12 cellular contexts compared by ENCODE assay signal in the genomic region with DNA sequence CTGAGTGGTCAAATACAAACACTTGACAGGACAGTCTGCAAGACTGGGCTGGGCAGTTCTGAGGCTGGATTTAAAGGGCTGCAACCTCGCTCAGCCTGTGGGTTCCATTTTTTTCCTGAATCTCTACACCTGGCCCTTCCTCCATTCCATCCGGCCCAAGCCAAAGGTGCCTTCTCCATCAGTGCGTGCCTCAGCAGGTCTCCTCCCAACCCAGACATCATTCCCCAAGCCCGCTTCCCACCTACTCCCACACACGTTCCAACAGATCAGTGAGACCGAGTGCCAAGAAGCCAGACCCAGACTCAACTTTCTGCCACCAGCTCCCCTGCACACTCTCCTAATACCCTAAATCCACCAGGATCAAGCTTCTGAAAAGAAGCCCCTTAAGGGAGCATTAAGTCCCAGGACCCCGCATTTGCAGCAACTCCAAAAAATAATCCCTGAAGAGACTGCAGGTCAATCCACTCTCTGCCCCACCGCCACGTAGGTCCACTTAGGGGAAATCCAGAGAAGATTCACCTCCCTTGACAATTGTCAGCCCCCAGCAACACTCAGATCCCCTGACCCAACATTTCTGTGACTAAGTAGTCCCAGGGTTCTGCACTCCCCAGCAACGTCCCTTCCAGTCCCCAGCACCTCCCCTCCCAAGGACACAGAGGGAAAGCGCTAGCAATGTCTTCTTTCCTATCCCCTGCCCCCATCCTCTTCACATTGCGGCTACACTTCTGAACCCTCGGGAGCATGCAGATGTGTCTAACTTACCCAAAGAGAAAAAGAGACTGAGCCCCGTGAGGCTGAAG. TPM values are rescaled to one million over a fixed set of nuclear protein-coding genes. Genes with fewer than 3 reads are reported as not detected.
A peak's percentile ranks its signal among the peaks of the same experiment; 100 is the strongest.
DNase-seq lines count a peak whose midpoint lies in the region; ATAC-seq and TF ChIP-seq lines count a peak whose summit lies in the region.
"Had no signal": no experiment of that assay in that cellular context is flagged by ENCODE, and none has a peak within 500 bp of the region (broad histone marks: within the 10 kb centered on the region; RNA-seq: fewer than 3 reads in every experiment).

No MANE protein-coding gene starts in this region.

- DNase-seq in gastrocnemius medialis (no peak), GM10248 (ENCODE audit: extremely low spot score) (no peak), SW 1271 (lab: John Stamatoyannopoulos, UW) (no peak)
- DNase-seq: activated naive CD8-positive, alpha-beta T cell treated with anti-CD3 and anti-CD28 coated beads, Interleukin-2, amount 50 U/mL, for 24 hours; pancreas had no signal

- intact Hi-C loops in gastrocnemius medialis (cut with DNase I; ENCODE audit: low total_unique reads) = no loop called here

- no peak overlapping the region for H3K27ac ChIP-seq in HUES48 (ENCODE audit: low read depth, low read length)
- peak overlapping the region; percentile 92 for H3K27ac ChIP-seq in cingulate gyrus (ENCODE audit: low read depth, low read length)
- H3K27ac ChIP-seq in layer of hippocampus (ENCODE audit: low read depth, low read length) = peak overlapping the region; percentile 71
- H3K27ac ChIP-seq in gastrocnemius medialis = peak overlapping the region; percentile 55 to 80 (median 67)
- H3K27ac ChIP-seq: pancreas had no signal

- peaks cover 52% of the 10 kb centered on the region for H3K27me3 ChIP-seq in HUES48 (ENCODE audit: control insufficient read depth, insufficient read depth, low read length)
- H3K27me3 ChIP-seq in layer of hippocampus (ENCODE audit: control insufficient read depth, insufficient read depth, low read length) = no peaks in the 10 kb centered on the region
- H3K27me3 ChIP-seq in gastrocnemius medialis = no peaks in the 10 kb centered on the region
- H3K27me3 ChIP-seq: pancreas had no signal

- no peak for TF ChIP-seq POLR2A in gastrocnemius medialis (IDR thresholded peaks at IDR 0.05)

- POLR2A ChIA-PET in GM10248 (lab: Yijun Ruan, JAX) = no interaction called here

- H3K4me3 ChIP-seq in HUES48 (ENCODE audit: low read depth, low read length) (peak overlapping the region; percentile 69), gastrocnemius medialis (peak overlapping the region; percentile 23 to 46 (median 31))
- H3K4me3 ChIP-seq: pancreas had no signal

- H3K9me3 ChIP-seq in HUES48 (ENCODE audit: control insufficient read depth, insufficient read depth, low read length) = no peaks in the 10 kb centered on the region
- no peaks in the 10 kb centered on the region for H3K9me3 ChIP-seq in gastrocnemius medialis
- H3K9me3 ChIP-seq: pancreas had no signal

- H3K4me1 ChIP-seq in HUES48 (ENCODE audit: control insufficient read depth, insufficient read depth, low read length) = peaks cover 34% of the 10 kb centered on the region
- peaks cover 38 to 40% of the 10 kb centered on the region in 2 donors for H3K4me1 ChIP-seq in gastrocnemius medialis
- H3K4me1 ChIP-seq: pancreas had no signal

- CTCF ChIA-PET in GM10248 (lab: Yijun Ruan, JAX) = interaction anchor here (1.4 to 1.6 kb wide), 3 partner anchors 23 to 514 kb away, joined by 3 to 5 read pairs (median 4); no protein-coding TSS in a partner anchor

- H3K36me3 ChIP-seq in HUES48 (ENCODE audit: control insufficient read depth, insufficient read depth, low read length) (no peaks in the 10 kb centered on the region), gastrocnemius medialis (no peaks in the 10 kb centered on the region)
- H3K36me3 ChIP-seq: pancreas had no signal

- TF ChIP-seq CTCF in gastrocnemius medialis (IDR thresholded peaks at IDR 0.05 in 4 of 5, conservative IDR thresholded peaks at IDR 0.05 in 1 of 5) = no peak
- no peak for TF ChIP-seq CTCF in GM10248 (IDR thresholded peaks at IDR 0.05; ENCODE audit: control extremely low read depth, extremely low read depth, low read depth, missing control alignments)

- ATAC-seq in gastrocnemius medialis (peak in 1 of 2 donors; percentile 10), HG03135 (IDR thresholded peaks at IDR 0.05; ENCODE audit: unreplicated experiment) (no peak), SK-N-SH treated with all-trans-retinoic acid at 6 μM for 48 hours (no peak)
- ATAC-seq: activated naive CD8-positive, alpha-beta T cell treated with anti-CD3 and anti-CD28 coated beads, Interleukin-2, amount 50 U/mL, for 24 hours; Panc1 had no signal

- in situ Hi-C loops in gastrocnemius medialis (cut with MboI; ENCODE audit: low sequenced_read_pairs in 4 of 4) = loop anchor here in 1 of 4 donors (25.0 kb wide), 1 partner anchor 312 kb away; no protein-coding TSS in a partner anchor

- H3K9ac ChIP-seq in HUES48 (ENCODE audit: low read depth, low read length) = no peak overlapping the region

TF ChIP-seq in SK-N-SH treated with all-trans-retinoic acid at 6 μM for 48 hours, 23 proteins besides CTCF, POLR2A, EP300 and RAD21:
- TF ChIP-seq, protein P1, sequence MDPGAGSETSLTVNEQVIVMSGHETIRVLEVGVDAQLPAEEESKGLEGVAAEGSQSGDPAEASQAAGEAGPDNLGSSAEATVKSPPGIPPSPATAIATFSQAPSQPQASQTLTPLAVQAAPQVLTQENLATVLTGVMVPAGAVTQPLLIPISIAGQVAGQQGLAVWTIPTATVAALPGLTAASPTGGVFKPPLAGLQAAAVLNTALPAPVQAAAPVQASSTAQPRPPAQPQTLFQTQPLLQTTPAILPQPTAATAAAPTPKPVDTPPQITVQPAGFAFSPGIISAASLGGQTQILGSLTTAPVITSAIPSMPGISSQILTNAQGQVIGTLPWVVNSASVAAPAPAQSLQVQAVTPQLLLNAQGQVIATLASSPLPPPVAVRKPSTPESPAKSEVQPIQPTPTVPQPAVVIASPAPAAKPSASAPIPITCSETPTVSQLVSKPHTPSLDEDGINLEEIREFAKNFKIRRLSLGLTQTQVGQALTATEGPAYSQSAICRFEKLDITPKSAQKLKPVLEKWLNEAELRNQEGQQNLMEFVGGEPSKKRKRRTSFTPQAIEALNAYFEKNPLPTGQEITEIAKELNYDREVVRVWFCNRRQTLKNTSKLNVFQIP (CRISPR knock-in tag; IDR thresholded peaks at IDR 0.05; ENCODE audit: borderline replicate concordance, low read depth) = no peak
- TF ChIP-seq OSR1 (CRISPR knock-in tag; IDR thresholded peaks at IDR 0.05) (no peak), ZNF565 (CRISPR knock-in tag; conservative IDR thresholded peaks at IDR 0.05; ENCODE audit: low read depth) (no peak), BACH2 (CRISPR knock-in tag; IDR thresholded peaks at IDR 0.05; ENCODE audit: borderline replicate concordance) (no peak), RARB (CRISPR knock-in tag; IDR thresholded peaks at IDR 0.05) (no peak), SNAI2 (CRISPR knock-in tag; IDR thresholded peaks at IDR 0.05) (no peak), ZC3H10 (CRISPR knock-in tag; IDR thresholded peaks at IDR 0.05) (no peak), ZNF8 (CRISPR knock-in tag; IDR thresholded peaks at IDR 0.05) (no peak), CSDC2 (CRISPR knock-in tag; IDR thresholded peaks at IDR 0.05) (no peak), ZFP30 (CRISPR knock-in tag; IDR thresholded peaks at IDR 0.05) (no peak), TCF4 (CRISPR knock-in tag; IDR thresholded peaks at IDR 0.05; ENCODE audit: borderline replicate concordance) (no peak)
- TF ChIP-seq, protein P2, sequence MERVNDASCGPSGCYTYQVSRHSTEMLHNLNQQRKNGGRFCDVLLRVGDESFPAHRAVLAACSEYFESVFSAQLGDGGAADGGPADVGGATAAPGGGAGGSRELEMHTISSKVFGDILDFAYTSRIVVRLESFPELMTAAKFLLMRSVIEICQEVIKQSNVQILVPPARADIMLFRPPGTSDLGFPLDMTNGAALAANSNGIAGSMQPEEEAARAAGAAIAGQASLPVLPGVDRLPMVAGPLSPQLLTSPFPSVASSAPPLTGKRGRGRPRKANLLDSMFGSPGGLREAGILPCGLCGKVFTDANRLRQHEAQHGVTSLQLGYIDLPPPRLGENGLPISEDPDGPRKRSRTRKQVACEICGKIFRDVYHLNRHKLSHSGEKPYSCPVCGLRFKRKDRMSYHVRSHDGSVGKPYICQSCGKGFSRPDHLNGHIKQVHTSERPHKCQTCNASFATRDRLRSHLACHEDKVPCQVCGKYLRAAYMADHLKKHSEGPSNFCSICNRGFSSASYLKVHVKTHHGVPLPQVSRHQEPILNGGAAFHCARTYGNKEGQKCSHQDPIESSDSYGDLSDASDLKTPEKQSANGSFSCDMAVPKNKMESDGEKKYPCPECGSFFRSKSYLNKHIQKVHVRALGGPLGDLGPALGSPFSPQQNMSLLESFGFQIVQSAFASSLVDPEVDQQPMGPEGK (CRISPR knock-in tag; IDR thresholded peaks at IDR 0.05; ENCODE audit: borderline replicate concordance) = no peak

RNA-seq across cellular contexts. Expression of gene SCN2B, which starts 0.6 kb away (rescaled TPM):
- total RNA-seq in gastrocnemius medialis = 1 to 10 TPM in 1 of 4 donors, under 1 TPM in 2, not detected in 1; 0.10 to 1.9 (median 0.24) TPM
- total RNA-seq: fibroblast of villous mesenchyme had no signal

RNA-seq across cellular contexts. Expression of gene SCN4B, which starts 23.2 kb away (rescaled TPM):
- total RNA-seq in gastrocnemius medialis = 10 to 100 TPM in 1 of 4 donors, 1 to 10 TPM in 3; 3.5 to 16.3 (median 6.5) TPM
- total RNA-seq: fibroblast of villous mesenchyme had no signal

RNA-seq across cellular contexts. Expression of gene JAML, which starts 49.0 kb away (rescaled TPM):
- total RNA-seq in gastrocnemius medialis = 1 to 10 TPM in 1 of 4 donors, under 1 TPM in 2, not detected in 1; 0.82 to 1.2 (median 0.91) TPM
- total RNA-seq: fibroblast of villous mesenchyme had no signal
